In the genomic region with DNA sequence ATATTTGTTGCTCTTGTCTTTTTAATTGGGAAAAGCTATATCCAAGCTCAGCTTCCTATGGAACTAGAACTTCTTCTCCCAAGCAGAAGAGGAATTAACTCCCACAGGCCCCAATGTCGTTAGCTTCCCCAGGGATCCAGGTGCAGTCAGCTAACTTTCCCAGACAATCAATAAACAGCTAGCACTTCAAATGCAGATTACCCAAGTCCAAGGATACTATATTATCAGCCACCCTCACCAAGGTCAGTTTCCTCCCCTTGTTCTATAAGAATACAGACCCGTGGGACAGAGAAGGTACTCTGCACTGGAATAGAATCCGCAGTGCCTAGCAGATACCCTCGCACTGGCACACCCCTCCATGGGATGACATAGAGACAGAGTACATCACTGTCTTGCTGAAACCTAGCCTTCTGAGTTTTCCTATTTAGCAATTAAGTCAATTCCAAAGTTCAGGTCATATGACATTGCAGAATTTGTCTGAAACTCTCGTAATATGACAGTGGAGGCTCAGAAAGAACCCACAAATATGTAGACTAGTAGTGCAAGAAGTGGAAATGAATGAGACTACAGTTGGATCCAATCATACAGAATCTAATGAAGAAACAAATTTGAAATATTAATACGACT, we compare ENCODE assay signal across 2 cellular contexts.
TF ChIP-seq lines count a peak whose summit lies in the region.

No MANE protein-coding gene starts in this region.

TF ChIP-seq in SK-N-SH, 30 proteins besides CTCF, POLR2A, EP300 and RAD21 (continued from another document):
- TF ChIP-seq, protein P1, sequence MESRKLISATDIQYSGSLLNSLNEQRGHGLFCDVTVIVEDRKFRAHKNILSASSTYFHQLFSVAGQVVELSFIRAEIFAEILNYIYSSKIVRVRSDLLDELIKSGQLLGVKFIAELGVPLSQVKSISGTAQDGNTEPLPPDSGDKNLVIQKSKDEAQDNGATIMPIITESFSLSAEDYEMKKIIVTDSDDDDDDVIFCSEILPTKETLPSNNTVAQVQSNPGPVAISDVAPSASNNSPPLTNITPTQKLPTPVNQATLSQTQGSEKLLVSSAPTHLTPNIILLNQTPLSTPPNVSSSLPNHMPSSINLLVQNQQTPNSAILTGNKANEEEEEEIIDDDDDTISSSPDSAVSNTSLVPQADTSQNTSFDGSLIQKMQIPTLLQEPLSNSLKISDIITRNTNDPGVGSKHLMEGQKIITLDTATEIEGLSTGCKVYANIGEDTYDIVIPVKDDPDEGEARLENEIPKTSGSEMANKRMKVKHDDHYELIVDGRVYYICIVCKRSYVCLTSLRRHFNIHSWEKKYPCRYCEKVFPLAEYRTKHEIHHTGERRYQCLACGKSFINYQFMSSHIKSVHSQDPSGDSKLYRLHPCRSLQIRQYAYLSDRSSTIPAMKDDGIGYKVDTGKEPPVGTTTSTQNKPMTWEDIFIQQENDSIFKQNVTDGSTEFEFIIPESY (IDR thresholded peaks at IDR 0.05; ENCODE audit: borderline replicate concordance, low read depth), result no peak
- TF ChIP-seq FOSL2 (IDR thresholded peaks at IDR 0.05; ENCODE audit: borderline replicate concordance, low read depth), result no peak
- no peak for TF ChIP-seq POLR2AphosphoS5 (IDR thresholded peaks at IDR 0.05; ENCODE audit: low read depth, low read length)
- TF ChIP-seq, protein P2, sequence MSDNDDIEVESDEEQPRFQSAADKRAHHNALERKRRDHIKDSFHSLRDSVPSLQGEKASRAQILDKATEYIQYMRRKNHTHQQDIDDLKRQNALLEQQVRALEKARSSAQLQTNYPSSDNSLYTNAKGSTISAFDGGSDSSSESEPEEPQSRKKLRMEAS (IDR thresholded peaks at IDR 0.05; ENCODE audit: low read depth), result no peak
- TF ChIP-seq, protein P3, sequence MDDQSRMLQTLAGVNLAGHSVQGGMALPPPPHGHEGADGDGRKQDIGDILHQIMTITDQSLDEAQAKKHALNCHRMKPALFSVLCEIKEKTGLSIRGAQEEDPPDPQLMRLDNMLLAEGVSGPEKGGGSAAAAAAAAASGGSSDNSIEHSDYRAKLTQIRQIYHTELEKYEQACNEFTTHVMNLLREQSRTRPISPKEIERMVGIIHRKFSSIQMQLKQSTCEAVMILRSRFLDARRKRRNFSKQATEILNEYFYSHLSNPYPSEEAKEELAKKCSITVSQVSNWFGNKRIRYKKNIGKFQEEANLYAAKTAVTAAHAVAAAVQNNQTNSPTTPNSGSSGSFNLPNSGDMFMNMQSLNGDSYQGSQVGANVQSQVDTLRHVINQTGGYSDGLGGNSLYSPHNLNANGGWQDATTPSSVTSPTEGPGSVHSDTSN (IDR thresholded peaks at IDR 0.05), result no peak
- TF ChIP-seq SMC3 (IDR thresholded peaks at IDR 0.05; ENCODE audit: low read depth, low read length), result no peak

TF ChIP-seq in SK-N-SH treated with all-trans-retinoic acid at 6 μM for 48 hours, 23 proteins besides CTCF, POLR2A, EP300 and RAD21 (continued from another document):
- TF ChIP-seq GLIS3 (CRISPR knock-in tag; IDR thresholded peaks at IDR 0.05), result no peak
- no peak for TF ChIP-seq ZFP3 (CRISPR knock-in tag; IDR thresholded peaks at IDR 0.05)
- no peak for TF ChIP-seq PPARA (CRISPR knock-in tag; IDR thresholded peaks at IDR 0.05; ENCODE audit: borderline replicate concordance)
- TF ChIP-seq TCF4 (CRISPR knock-in tag; IDR thresholded peaks at IDR 0.05; ENCODE audit: borderline replicate concordance), result no peak
- no peak for TF ChIP-seq CSDC2 (CRISPR knock-in tag; IDR thresholded peaks at IDR 0.05)
- TF ChIP-seq, protein P4, sequence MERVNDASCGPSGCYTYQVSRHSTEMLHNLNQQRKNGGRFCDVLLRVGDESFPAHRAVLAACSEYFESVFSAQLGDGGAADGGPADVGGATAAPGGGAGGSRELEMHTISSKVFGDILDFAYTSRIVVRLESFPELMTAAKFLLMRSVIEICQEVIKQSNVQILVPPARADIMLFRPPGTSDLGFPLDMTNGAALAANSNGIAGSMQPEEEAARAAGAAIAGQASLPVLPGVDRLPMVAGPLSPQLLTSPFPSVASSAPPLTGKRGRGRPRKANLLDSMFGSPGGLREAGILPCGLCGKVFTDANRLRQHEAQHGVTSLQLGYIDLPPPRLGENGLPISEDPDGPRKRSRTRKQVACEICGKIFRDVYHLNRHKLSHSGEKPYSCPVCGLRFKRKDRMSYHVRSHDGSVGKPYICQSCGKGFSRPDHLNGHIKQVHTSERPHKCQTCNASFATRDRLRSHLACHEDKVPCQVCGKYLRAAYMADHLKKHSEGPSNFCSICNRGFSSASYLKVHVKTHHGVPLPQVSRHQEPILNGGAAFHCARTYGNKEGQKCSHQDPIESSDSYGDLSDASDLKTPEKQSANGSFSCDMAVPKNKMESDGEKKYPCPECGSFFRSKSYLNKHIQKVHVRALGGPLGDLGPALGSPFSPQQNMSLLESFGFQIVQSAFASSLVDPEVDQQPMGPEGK (CRISPR knock-in tag; IDR thresholded peaks at IDR 0.05; ENCODE audit: borderline replicate concordance), result no peak
- TF ChIP-seq ZNF8 (CRISPR knock-in tag; IDR thresholded peaks at IDR 0.05), result no peak
- TF ChIP-seq, protein P5, sequence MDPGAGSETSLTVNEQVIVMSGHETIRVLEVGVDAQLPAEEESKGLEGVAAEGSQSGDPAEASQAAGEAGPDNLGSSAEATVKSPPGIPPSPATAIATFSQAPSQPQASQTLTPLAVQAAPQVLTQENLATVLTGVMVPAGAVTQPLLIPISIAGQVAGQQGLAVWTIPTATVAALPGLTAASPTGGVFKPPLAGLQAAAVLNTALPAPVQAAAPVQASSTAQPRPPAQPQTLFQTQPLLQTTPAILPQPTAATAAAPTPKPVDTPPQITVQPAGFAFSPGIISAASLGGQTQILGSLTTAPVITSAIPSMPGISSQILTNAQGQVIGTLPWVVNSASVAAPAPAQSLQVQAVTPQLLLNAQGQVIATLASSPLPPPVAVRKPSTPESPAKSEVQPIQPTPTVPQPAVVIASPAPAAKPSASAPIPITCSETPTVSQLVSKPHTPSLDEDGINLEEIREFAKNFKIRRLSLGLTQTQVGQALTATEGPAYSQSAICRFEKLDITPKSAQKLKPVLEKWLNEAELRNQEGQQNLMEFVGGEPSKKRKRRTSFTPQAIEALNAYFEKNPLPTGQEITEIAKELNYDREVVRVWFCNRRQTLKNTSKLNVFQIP (CRISPR knock-in tag; IDR thresholded peaks at IDR 0.05; ENCODE audit: borderline replicate concordance, low read depth), result no peak
